In genomic region chr16:65828296-65828695, GRCh38 we compare ENCODE assay signal across 22 cellular contexts.
"Had no signal": no experiment of that assay in that cellular context is flagged by ENCODE, and none has a peak within 500 bp of the region (broad histone marks: within the 10 kb centered on the region; RNA-seq: fewer than 3 reads in every experiment).

No MANE protein-coding gene starts in this region.

- H3K4me3 ChIP-seq: coronary artery, esophagus squamous epithelium, lung, pancreas, right lobe of liver, stomach, testis, tibial artery had no signal

- DNase-seq: effector memory CD8-positive, alpha-beta T cell; erythroblast; esophagus squamous epithelium; hypothalamus; immature natural killer cell; natural killer cell; pancreas; right lobe of liver; small intestine; stimulated activated CD4-positive, alpha-beta T cell treated with anti-CD3 and anti-CD28 coated beads, Interleukin-12 subunit alpha, Interleukin-12 subunit beta, amount 100 ng/mL, for 4 hours; stimulated activated CD4-positive, alpha-beta T cell treated with anti-CD3 and anti-CD28 coated beads, Interleukin-1b, Interleukin-23, amount 100 ng/mL, for 48 hours; stimulated activated CD4-positive, alpha-beta T cell treated with anti-CD3 and anti-CD28 coated beads, Interleukin-4, amount 100 ng/mL, for 1 hour; stimulated activated naive CD4-positive, alpha-beta T cell treated with Interleukin-2 at 50 U/mL for 16 hours; stomach; testis; tibial artery had no signal

- H3K4me1 ChIP-seq: esophagus squamous epithelium, pancreas, right lobe of liver, stomach, testis, tibial artery had no signal

- H3K9me3 ChIP-seq: esophagus squamous epithelium, neutrophil, pancreas, right lobe of liver, stomach, testis, tibial artery had no signal

- FAIRE-seq: endometrium, frontal cortex, keratinocyte, pancreas, small intestine had no signal

- H3K27me3 ChIP-seq: neutrophil, pancreas, right lobe of liver, stomach, testis, tibial artery had no signal

- H3K27ac ChIP-seq: coronary artery, esophagus squamous epithelium, neutrophil, pancreas, right lobe of liver, stomach, testis, tibial artery had no signal

- H3K36me3 ChIP-seq: esophagus squamous epithelium, neutrophil, pancreas, right lobe of liver, stomach, tibial artery had no signal
